23 cellular contexts compared by ENCODE assay signal in genomic region chr16:66719246-66719645, GRCh38. TPM values are rescaled to one million over a fixed set of nuclear protein-coding genes. Genes with fewer than 3 reads are reported as not detected.
A peak's percentile ranks its signal among the peaks of the same experiment; 100 is the strongest.
DNase-seq lines count a peak whose midpoint lies in the region; ATAC-seq, FAIRE-seq and TF ChIP-seq lines count a peak whose summit lies in the region.
"Had no signal": no experiment of that assay in that cellular context is flagged by ENCODE, and none has a peak within 500 bp of the region (broad histone marks: within the 10 kb centered on the region; RNA-seq: fewer than 3 reads in every experiment).

No MANE protein-coding gene starts in this region.

- H3K79me2 ChIP-seq in HepG2 (ENCODE audit: insufficient read depth, low read length) (no peaks in the 10 kb centered on the region), astrocyte (ENCODE audit: insufficient read depth, low read length) (no peaks in the 10 kb centered on the region)

- CTCF ChIA-PET in HepG2 (lab: Yijun Ruan, JAX; ENCODE audit: low intra/inter-chr PET ratio, low total read pairs), result no interaction called here

- H3K27me3 ChIP-seq in HepG2 (ENCODE audit: control insufficient read depth in 1 of 2, insufficient read depth in 2 of 2, low read length in 2 of 2) (no peaks in the 10 kb centered on the region; a peak in 1 of 5 replicates), right lobe of liver (no peaks in the 10 kb centered on the region), astrocyte (ENCODE audit: insufficient read depth, low read length) (no peaks in the 10 kb centered on the region)
- H3K27me3 ChIP-seq: BLaER1 treated with 17β-estradiol and CSF1 and Interleukin-3, amounts not matched to agents 10 nM and 100 nM had no signal

- POLR2A ChIA-PET in HepG2 (lab: Yijun Ruan, JAX), result no interaction called here

- no peaks in the 10 kb centered on the region for H4K20me1 ChIP-seq in HepG2 (ENCODE audit: insufficient read depth, low read length)
- peaks cover 16% of the 10 kb centered on the region for H4K20me1 ChIP-seq in astrocyte (ENCODE audit: insufficient read depth, low read length)

- no peak overlapping the region for H3K4me2 ChIP-seq in HepG2 (ENCODE audit: low read depth, low read length)
- no peak overlapping the region for H3K4me2 ChIP-seq in astrocyte (ENCODE audit: low read length)
- H3K4me2 ChIP-seq: BLaER1 treated with 17β-estradiol and CSF1 and Interleukin-3, amounts not matched to agents 10 nM and 100 nM had no signal

- ATAC-seq in HepG2 (no peak), right lobe of liver (no peak)
- ATAC-seq: CD8-positive, alpha-beta T cell had no signal

- intact Hi-C loops in HepG2 (cut with micrococcal nuclease; ENCODE audit: unreplicated experiment), result no loop called here
- intact Hi-C loops in right lobe of liver (cut with DNase I), result no loop called here

- no peak for DNase-seq in HepG2 (ENCODE audit: low spot score)
- DNase-seq in right lobe of liver, result no peak
- DNase-seq in astrocyte (ENCODE audit: low read depth), result no peak
- DNase-seq in EL, result no peak
- DNase-seq in AML-193 (lab: John Stamatoyannopoulos, UW), result no peak
- DNase-seq: ACHN; Caco-2; Calu3; CD4-positive, alpha-beta T cell; CD8-positive, alpha-beta T cell; DMS 273 treated with DMSO at 0.1 percent for 48 hours; DMS153; DMS53; DMS79; DND-41; GF-D8 had no signal

- peaks cover 8 to 27% of the 10 kb centered on the region in 2 experiments for H3K36me3 ChIP-seq in HepG2 (replicated peaks in 1 of 2; ENCODE audit: control insufficient read depth in 1 of 2, insufficient read depth in 2 of 2, low read length in 2 of 2)
- H3K36me3 ChIP-seq in right lobe of liver, result peaks cover 0 to 26% (median 12%) of the 10 kb centered on the region in 4 donors
- H3K36me3 ChIP-seq in astrocyte (ENCODE audit: insufficient read depth, low read length), result peaks cover 32% of the 10 kb centered on the region

- H3K27ac ChIP-seq in HepG2 (ENCODE audit: extremely low read length, insufficient read depth, low read length) (no peak overlapping the region), right lobe of liver (no peak overlapping the region), astrocyte (ENCODE audit: low read depth, low read length) (no peak overlapping the region)
- H3K27ac ChIP-seq: 22Rv1; BLaER1 treated with 17β-estradiol and CSF1 and Interleukin-3, amounts not matched to agents 10 nM and 100 nM; C4-2B had no signal

- H2AFZ ChIP-seq in HepG2 (ENCODE audit: low read length) (no peak overlapping the region), astrocyte (ENCODE audit: low read depth, low read length) (no peak overlapping the region)

- no peak overlapping the region for H3K27ac Mint-ChIP-seq in astrocyte (ENCODE audit: unreplicated experiment)
- H3K27ac Mint-ChIP-seq: B cell; CD4-positive, alpha-beta T cell; CD8-positive, alpha-beta T cell had no signal

- H3K9me3 ChIP-seq in HepG2 (ENCODE audit: low read length) (no peaks in the 10 kb centered on the region), right lobe of liver (no peaks in the 10 kb centered on the region), astrocyte (ENCODE audit: insufficient read depth, low read depth, low read length) (no peaks in the 10 kb centered on the region)
- H3K9me3 ChIP-seq: BLaER1 treated with 17β-estradiol and CSF1 and Interleukin-3, amounts not matched to agents 10 nM and 100 nM; Caco-2 had no signal

- H3K36me3 Mint-ChIP-seq in astrocyte (ENCODE audit: low read depth, unreplicated experiment), result peaks cover 19% of the 10 kb centered on the region

- TF ChIP-seq RAD21 in HepG2 (CRISPR knock-in tag; IDR thresholded peaks at IDR 0.05), result no peak

- TF ChIP-seq CTCF in HepG2 (CRISPR knock-in tag; IDR thresholded peaks at IDR 0.05) (no peak), right lobe of liver (IDR thresholded peaks at IDR 0.05) (no peak), astrocyte (IDR thresholded peaks at IDR 0.05; ENCODE audit: insufficient read depth, low read depth, low read length) (no peak)

- no peaks in the 10 kb centered on the region for H3K9me3 Mint-ChIP-seq in astrocyte (ENCODE audit: unreplicated experiment)
- H3K9me3 Mint-ChIP-seq: CD4-positive, alpha-beta T cell; CD8-positive, alpha-beta T cell had no signal

- FAIRE-seq in HepG2 (lab: Jason Lieb, UNC) (peak; percentile 32), astrocyte (lab: Jason Lieb, UNC) (peak; percentile 29)
- FAIRE-seq: G401.6, GM12891, GM19239 had no signal

- H3K4me3 ChIP-seq in HepG2 (replicated peaks in 1 of 3; ENCODE audit: insufficient read depth in 1 of 3, low read depth in 2 of 3, low read length in 3 of 3) (no peak overlapping the region), right lobe of liver (no peak overlapping the region), astrocyte (ENCODE audit: insufficient read depth, low read depth, low read length) (no peak overlapping the region)
- H3K4me3 ChIP-seq: BLaER1 treated with 17β-estradiol and CSF1 and Interleukin-3, amounts not matched to agents 10 nM and 100 nM had no signal

- H3K27me3 Mint-ChIP-seq in astrocyte (ENCODE audit: low read depth, unreplicated experiment), result no peaks in the 10 kb centered on the region
- H3K27me3 Mint-ChIP-seq: B cell; CD4-positive, alpha-beta T cell had no signal

- TF ChIP-seq EP300 in HepG2 (IDR thresholded peaks at IDR 0.05; ENCODE audit: low read depth in 2 of 2, low read length in 2 of 2), result no peak
- no peak for TF ChIP-seq EP300 in HepG2 (CRISPR knock-in tag; IDR thresholded peaks at IDR 0.05; ENCODE audit: borderline replicate concordance)

- TF ChIP-seq POLR2A in HepG2 (IDR thresholded peaks at IDR 0.05; ENCODE audit: insufficient read depth in 1 of 2, low read depth in 2 of 2, low read length in 2 of 2) (no peak), right lobe of liver (IDR thresholded peaks at IDR 0.05) (no peak)

- H3K4me3 Mint-ChIP-seq in astrocyte (ENCODE audit: unreplicated experiment), result no peak overlapping the region
- H3K4me3 Mint-ChIP-seq: B cell; CD4-positive, alpha-beta T cell; CD8-positive, alpha-beta T cell had no signal

- in situ Hi-C loops in HepG2 (cut with HindIII; ENCODE audit: extremely low pct_ligation_motif_present, low pct_unique_long_range_greater_than_20kb), result no loop called here

- H3K4me1 ChIP-seq in HepG2 (ENCODE audit: insufficient read depth, low read length) (peaks cover 12% of the 10 kb centered on the region), right lobe of liver (no peaks in the 10 kb centered on the region), astrocyte (ENCODE audit: insufficient read depth, low read length) (peaks cover 6% of the 10 kb centered on the region)

- WGBS in HepG2 (ENCODE audit: low lambda C conversion rate), result 97% methylated on average over 4 of the region's 4 CpGs
- WGBS in right lobe of liver (ENCODE audit: insufficient coverage, low coverage, low lambda C conversion rate, missing lambda C conversion rate), result 96% methylated on average over 4 of the region's 4 CpGs

- H3K4me1 Mint-ChIP-seq in astrocyte (ENCODE audit: low read depth, unreplicated experiment), result peaks cover 13% of the 10 kb centered on the region
- H3K4me1 Mint-ChIP-seq: B cell had no signal

- no TSS peak for BruUV-seq in HepG2 (replicated peaks; lab: Mats Ljungman, UMichigan)

- H3K9ac ChIP-seq in HepG2 (ENCODE audit: insufficient read depth, low read depth, low read length), result no peak overlapping the region
- no peak overlapping the region for H3K9ac ChIP-seq in astrocyte (ENCODE audit: low read length)
- H3K9ac ChIP-seq: BLaER1 treated with 17β-estradiol and CSF1 and Interleukin-3, amounts not matched to agents 10 nM and 100 nM had no signal

RNA-seq across cellular contexts. Expression of gene CMTM4, which starts 22.7 kb away (rescaled TPM):
- total RNA-seq in HepG2 (2016; rRNA removed; fragmentation: Illumina TruSeq; extraction: Trizol) (32.0 and 44.1 TPM in 2 replicates), right lobe of liver (10 to 100 TPM in 2 of 6 experiments, 1 to 10 TPM in 4; 5.1 to 14.8 (median 8.0) TPM), astrocyte (20.2 and 20.9 TPM in 2 replicates)
- 10.6 and 12.8 TPM in 2 replicates for total RNA-seq in HepG2 (2016; cell fraction: cytosol; rRNA removed; fragmentation: Illumina TruSeq; extraction: Trizol; ENCODE audit: low read depth)
- 32.2 and 42.2 TPM in 2 replicates for total RNA-seq in HepG2 (2016; cell fraction: insoluble cytoplasmic fraction; rRNA removed; fragmentation: Illumina TruSeq; extraction: Trizol)
- 27.4 and 28.5 TPM in 2 replicates for total RNA-seq in HepG2 (2016; cell fraction: membrane; rRNA removed; fragmentation: Illumina TruSeq; extraction: Trizol)
- 32.4 and 32.8 TPM in 2 replicates for total RNA-seq in HepG2 (2016; cell fraction: nucleus; rRNA removed; fragmentation: Illumina TruSeq; extraction: Trizol)
- 36.3 and 41.3 TPM in 2 replicates for polyA plus RNA-seq in HepG2 (2011; rRNA removed)
- polyA plus RNA-seq in HepG2 (2011; cell fraction: cytosol; rRNA removed), result 38.1 and 43.4 TPM in 2 replicates
- 45.0 and 48.2 TPM in 2 replicates for polyA plus RNA-seq in HepG2 (2011; cell fraction: nucleus; rRNA removed)
- polyA plus RNA-seq in HepG2 (2012), result 30.6 and 31.6 TPM in 2 replicates
- polyA plus RNA-seq in HepG2 (2016; cell fraction: cytosol; fragmentation: Illumina TruSeq; extraction: Trizol; ENCODE audit: low read depth), result 3.9 and 4.5 TPM in 2 replicates
- polyA plus RNA-seq in HepG2 (2016; cell fraction: insoluble cytoplasmic fraction; fragmentation: Illumina TruSeq; extraction: Trizol; ENCODE audit: low read depth), result 29.5 and 30.3 TPM in 2 replicates
- polyA plus RNA-seq in HepG2 (2016; cell fraction: membrane; fragmentation: Illumina TruSeq; extraction: Trizol; ENCODE audit: low read depth), result 10.0 and 11.3 TPM in 2 replicates
- polyA plus RNA-seq in HepG2 (2016; cell fraction: nucleus; fragmentation: Illumina TruSeq; extraction: Trizol; ENCODE audit: insufficient read depth, low read depth), result 32.1 and 32.5 TPM in 2 replicates
- 61.0 and 116 TPM in 2 replicates for polyA minus RNA-seq in HepG2 (2011; rRNA and poly(A)+ RNA removed; ENCODE audit: low replicate concordance)
- 47.2 and 48.9 TPM in 2 replicates for polyA minus RNA-seq in HepG2 (2011; cell fraction: cytosol; rRNA and poly(A)+ RNA removed)
- 31.5 and 35.9 TPM in 2 replicates for polyA minus RNA-seq in HepG2 (2011; cell fraction: nucleus; rRNA and poly(A)+ RNA removed)

RNA-seq across cellular contexts. Expression of gene DYNC1LI2, which starts 32.2 kb away (rescaled TPM):
- 107 and 135 TPM in 2 replicates for total RNA-seq in HepG2 (2016; rRNA removed; fragmentation: Illumina TruSeq; extraction: Trizol)
- total RNA-seq in HepG2 (2016; cell fraction: cytosol; rRNA removed; fragmentation: Illumina TruSeq; extraction: Trizol; ENCODE audit: low read depth), result 18.2 and 20.0 TPM in 2 replicates
- 109 and 139 TPM in 2 replicates for total RNA-seq in HepG2 (2016; cell fraction: insoluble cytoplasmic fraction; rRNA removed; fragmentation: Illumina TruSeq; extraction: Trizol)
- total RNA-seq in HepG2 (2016; cell fraction: membrane; rRNA removed; fragmentation: Illumina TruSeq; extraction: Trizol), result 25.6 and 31.6 TPM in 2 replicates
- total RNA-seq in HepG2 (2016; cell fraction: nucleus; rRNA removed; fragmentation: Illumina TruSeq; extraction: Trizol), result 194 and 230 TPM in 2 replicates
- 65.5 and 67.7 TPM in 2 replicates for polyA plus RNA-seq in HepG2 (2011; rRNA removed)
- polyA plus RNA-seq in HepG2 (2011; cell fraction: cytosol; rRNA removed), result 30.2 and 40.7 TPM in 2 replicates
- 210 and 219 TPM in 2 replicates for polyA plus RNA-seq in HepG2 (2011; cell fraction: nucleus; rRNA removed)
- polyA plus RNA-seq in HepG2 (2012), result 57.1 and 65.5 TPM in 2 replicates
- 3.3 and 3.7 TPM in 2 replicates for polyA plus RNA-seq in HepG2 (2016; cell fraction: cytosol; fragmentation: Illumina TruSeq; extraction: Trizol; ENCODE audit: low read depth)
- 68.8 and 69.0 TPM in 2 replicates for polyA plus RNA-seq in HepG2 (2016; cell fraction: insoluble cytoplasmic fraction; fragmentation: Illumina TruSeq; extraction: Trizol; ENCODE audit: low read depth)
- 9.8 and 12.1 TPM in 2 replicates for polyA plus RNA-seq in HepG2 (2016; cell fraction: membrane; fragmentation: Illumina TruSeq; extraction: Trizol; ENCODE audit: low read depth)
- 329 and 373 TPM in 2 replicates for polyA plus RNA-seq in HepG2 (2016; cell fraction: nucleus; fragmentation: Illumina TruSeq; extraction: Trizol; ENCODE audit: insufficient read depth, low read depth)
- 51.3 and 78.2 TPM in 2 replicates for polyA minus RNA-seq in HepG2 (2011; rRNA and poly(A)+ RNA removed; ENCODE audit: low replicate concordance)
- polyA minus RNA-seq in HepG2 (2011; cell fraction: cytosol; rRNA and poly(A)+ RNA removed), result 27.4 and 28.7 TPM in 2 replicates
- polyA minus RNA-seq in HepG2 (2011; cell fraction: nucleus; rRNA and poly(A)+ RNA removed), result 169 and 176 TPM in 2 replicates
- 10 to 100 TPM; 30.5 to 44.1 (median 37.9) TPM for total RNA-seq in right lobe of liver
- total RNA-seq in astrocyte, result 133 and 150 TPM in 2 replicates
